Comparison of ENCODE assay signal across 1 cellular context in the genomic region with DNA sequence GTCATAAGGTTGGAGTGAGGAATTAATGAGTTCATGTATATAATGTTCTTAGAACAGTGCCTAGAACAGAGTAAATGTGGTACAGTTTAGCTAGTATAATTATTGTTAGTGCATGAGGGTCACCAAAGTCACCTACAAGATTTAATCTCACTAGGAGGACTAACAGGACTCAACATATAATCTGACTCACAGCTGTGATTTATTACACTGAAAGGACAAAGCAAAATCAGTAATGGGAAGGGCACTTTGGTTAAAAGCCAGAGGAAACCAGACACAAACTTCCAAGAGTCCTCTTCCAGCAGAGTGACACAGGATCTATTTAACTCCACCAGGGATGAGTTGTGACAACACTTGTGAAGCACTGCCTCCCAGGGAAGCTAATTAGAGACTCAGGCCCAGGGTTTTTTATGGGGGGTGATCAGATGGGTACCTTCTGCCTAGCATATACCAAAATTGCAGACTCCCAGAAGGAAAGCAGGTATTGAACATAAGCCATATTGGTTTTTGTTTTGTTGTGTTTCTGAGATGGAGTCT.
TF ChIP-seq lines count a peak whose summit lies in the region.

No MANE protein-coding gene starts in this region.

TF ChIP-seq in HepG2, 621 proteins besides CTCF, POLR2A, EP300 and RAD21 (continued from another document):
- TF ChIP-seq ZNF337 (CRISPR knock-in tag; IDR thresholded peaks at IDR 0.05; ENCODE audit: borderline replicate concordance, low read depth) = no peak
- no peak for TF ChIP-seq FOXM1 (CRISPR knock-in tag; IDR thresholded peaks at IDR 0.05)
- no peak for TF ChIP-seq TOPORS (CRISPR knock-in tag; IDR thresholded peaks at IDR 0.05)
- TF ChIP-seq ZBTB20 (CRISPR knock-in tag; IDR thresholded peaks at IDR 0.05; ENCODE audit: borderline replicate concordance, low read depth) = no peak
